Comparison of ENCODE assay signal across 16 cellular contexts in the genomic region with DNA sequence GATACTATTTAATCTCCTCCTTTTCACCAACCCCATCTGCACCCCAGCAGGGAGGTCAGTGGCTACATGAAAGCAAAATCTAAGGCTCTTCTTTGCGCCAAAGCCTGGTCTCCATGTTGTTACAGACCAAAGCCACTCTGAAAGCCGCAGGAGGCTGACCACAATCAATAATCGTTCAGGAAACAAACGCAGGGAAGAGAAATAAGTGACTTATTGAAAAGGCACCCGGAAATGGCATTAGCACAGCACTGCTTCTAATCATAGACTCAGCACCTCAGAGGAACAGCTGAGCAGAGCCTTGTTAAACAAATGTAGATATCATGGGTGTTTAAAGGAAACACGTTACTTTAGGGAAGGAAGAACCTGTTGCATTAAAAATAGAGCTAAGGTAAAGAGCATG.
DNase-seq lines count a peak whose midpoint lies in the region; ATAC-seq lines count a peak whose summit lies in the region.
"Had no signal": no experiment of that assay in that cellular context is flagged by ENCODE, and none has a peak within 500 bp of the region (broad histone marks: within the 10 kb centered on the region; RNA-seq: fewer than 3 reads in every experiment).

No MANE protein-coding gene starts in this region.

- peaks cover 2% of the 10 kb centered on the region for H3K27me3 Mint-ChIP-seq in activated CD8-positive, alpha-beta T cell treated with anti-CD3 and anti-CD28 coated beads, Interleukin-2, amount 10 ng/mL, durations not matched to agents 7 days and 5 days (ENCODE audit: low read depth)

- no CpG with 5 or more reads among the region's 6 CpGs for WGBS in mesendoderm (ENCODE audit: extremely low coverage, insufficient coverage, low lambda C conversion rate)

- no peak overlapping the region for H3K4me3 Mint-ChIP-seq in activated CD8-positive, alpha-beta T cell treated with anti-CD3 and anti-CD28 coated beads, Interleukin-2, amount 10 ng/mL, durations not matched to agents 7 days and 5 days
- H3K4me3 Mint-ChIP-seq: neural crest cell; stimulated activated naive CD8-positive, alpha-beta T cell treated with anti-CD3 and anti-CD28 coated beads, Interleukin-15, amount 100 ng/mL, for 72 hours had no signal

- no peaks in the 10 kb centered on the region for H3K36me3 ChIP-seq in mesendoderm (ENCODE audit: control insufficient read depth, insufficient read depth, low read length)
- H3K36me3 ChIP-seq: esophagus muscularis mucosa had no signal

- no peak overlapping the region for H3K27ac Mint-ChIP-seq in activated CD8-positive, alpha-beta T cell treated with anti-CD3 and anti-CD28 coated beads, Interleukin-2, amount 10 ng/mL, durations not matched to agents 7 days and 5 days
- H3K27ac Mint-ChIP-seq: stimulated activated naive CD8-positive, alpha-beta T cell treated with anti-CD3 and anti-CD28 coated beads, Interleukin-15, amount 100 ng/mL, for 72 hours had no signal

- H2BK5ac ChIP-seq in mesendoderm (ENCODE audit: low read length), result no peak overlapping the region

- H3K27me3 ChIP-seq in mesendoderm (ENCODE audit: insufficient read depth, low read length, poor library complexity), result no peaks in the 10 kb centered on the region

- ATAC-seq in activated CD8-positive, alpha-beta T cell treated with anti-CD3 and anti-CD28 coated beads, Interleukin-2, amount 10 ng/mL, durations not matched to agents 7 days and 5 days, result no peak
- ATAC-seq in GM21367 (IDR thresholded peaks at IDR 0.05; ENCODE audit: unreplicated experiment), result no peak
- ATAC-seq: left lobe of liver; sciatic nerve; stimulated activated naive CD8-positive, alpha-beta T cell treated with anti-CD3 and anti-CD28 coated beads, Interleukin-15, amount 100 ng/mL, for 72 hours had no signal

- DNase-seq in DMS79 (lab: John Stamatoyannopoulos, UW) (peak; percentile 58), KBM-7 (peak; percentile 22), NCI-H748 treated with DMSO at 0.1 percent for 48 hours (lab: John Stamatoyannopoulos, UW) (peak; percentile 5), mesendoderm (peak; percentile 32), DMS 273 treated with DMSO at 0.1 percent for 48 hours (lab: John Stamatoyannopoulos, UW) (no peak)
- DNase-seq in activated CD8-positive, alpha-beta T cell treated with anti-CD3 and anti-CD28 coated beads, Interleukin-2, amount 10 ng/mL, durations not matched to agents 7 days and 5 days, result no peak
- DNase-seq in stimulated activated CD4-positive, alpha-beta T cell treated with anti-CD3 and anti-CD28 coated beads, Interleukin-12 subunit alpha, Interleukin-12 subunit beta, amount 100 ng/mL, for 4 hours, result no peak
- DNase-seq: activated CD4-positive, CD25-positive, alpha-beta regulatory T cell treated with anti-CD3 and anti-CD28 coated beads, Interleukin-2, amount 50 U/mL, for 72 hours; C1 segment of cervical spinal cord; NCI-H1048; stimulated activated naive CD8-positive, alpha-beta T cell treated with anti-CD3 and anti-CD28 coated beads, Interleukin-15, amount 100 ng/mL, for 72 hours had no signal

- H3K36me3 Mint-ChIP-seq in activated CD8-positive, alpha-beta T cell treated with anti-CD3 and anti-CD28 coated beads, Interleukin-2, amount 10 ng/mL, durations not matched to agents 7 days and 5 days (ENCODE audit: low read depth), result no peaks in the 10 kb centered on the region

- no peaks in the 10 kb centered on the region for H3K4me1 ChIP-seq in mesendoderm (ENCODE audit: control insufficient read depth, low read depth, low read length)
- H3K4me1 ChIP-seq: esophagus muscularis mucosa had no signal

- no peak overlapping the region for H3K4ac ChIP-seq in mesendoderm (ENCODE audit: low read depth, low read length)

- H4K8ac ChIP-seq in mesendoderm (ENCODE audit: low read depth, low read length), result no peak overlapping the region

- no peaks in the 10 kb centered on the region for H3K4me1 Mint-ChIP-seq in activated CD8-positive, alpha-beta T cell treated with anti-CD3 and anti-CD28 coated beads, Interleukin-2, amount 10 ng/mL, durations not matched to agents 7 days and 5 days (ENCODE audit: low read depth)
- H3K4me1 Mint-ChIP-seq: stimulated activated naive CD8-positive, alpha-beta T cell treated with anti-CD3 and anti-CD28 coated beads, Interleukin-15, amount 100 ng/mL, for 72 hours had no signal

- CTCF ChIA-PET in activated CD8-positive, alpha-beta T cell treated with anti-CD3 and anti-CD28 coated beads, Interleukin-2, amount 10 ng/mL, durations not matched to agents 7 days and 5 days (lab: Charles Lee), result no interaction called here

- no peak overlapping the region for H3K4me2 ChIP-seq in mesendoderm (ENCODE audit: low read length)

- no peaks in the 10 kb centered on the region for H3K79me1 ChIP-seq in mesendoderm (ENCODE audit: low read length)

- POLR2A ChIA-PET in activated CD8-positive, alpha-beta T cell treated with anti-CD3 and anti-CD28 coated beads, Interleukin-2, amount 10 ng/mL, durations not matched to agents 7 days and 5 days (lab: Charles Lee), result no interaction called here

- in situ Hi-C loops in KBM-7 (cut with MboI; ENCODE audit: low pct_unique_long_range_greater_than_20kb, low sequenced_read_pairs), result no loop called here

- no peaks in the 10 kb centered on the region for H3K79me2 ChIP-seq in mesendoderm (ENCODE audit: control insufficient read depth, insufficient read depth, low read length)

- no peak overlapping the region for H3K56ac ChIP-seq in mesendoderm (ENCODE audit: low read length)

- no peak overlapping the region for H4K5ac ChIP-seq in mesendoderm (ENCODE audit: low read length)

- no peak overlapping the region for H3K18ac ChIP-seq in mesendoderm (ENCODE audit: low read length)

- no peak overlapping the region for H3K23ac ChIP-seq in mesendoderm (ENCODE audit: low read length)

- no peak overlapping the region for H3K9ac ChIP-seq in mesendoderm (ENCODE audit: low read length)

- H3K9me3 Mint-ChIP-seq in activated CD8-positive, alpha-beta T cell treated with anti-CD3 and anti-CD28 coated beads, Interleukin-2, amount 10 ng/mL, durations not matched to agents 7 days and 5 days (ENCODE audit: insufficient read depth), result no peaks in the 10 kb centered on the region
- H3K9me3 Mint-ChIP-seq: neural crest cell; stimulated activated naive CD8-positive, alpha-beta T cell treated with anti-CD3 and anti-CD28 coated beads, Interleukin-15, amount 100 ng/mL, for 72 hours had no signal

- no peak overlapping the region for H2BK120ac ChIP-seq in mesendoderm (ENCODE audit: low read depth, low read length)

- no peak overlapping the region for H3K4me3 ChIP-seq in mesendoderm (ENCODE audit: low read length)
- H3K4me3 ChIP-seq: esophagus muscularis mucosa had no signal

- H2BK15ac ChIP-seq in mesendoderm (replicated peaks; ENCODE audit: low read depth), result no peak overlapping the region

- H3K27ac ChIP-seq in mesendoderm (ENCODE audit: low read depth, low read length), result no peak overlapping the region
- H3K27ac ChIP-seq: esophagus muscularis mucosa had no signal

- H2AK5ac ChIP-seq in mesendoderm (ENCODE audit: low read length), result no peak overlapping the region

Comparison
In these comparisons a context has a peak if more than half of its experiments do, and no peak if none do; other contexts are left out.
1. DNase-seq: peak in DMS79 (single experiment), KBM-7 (single experiment), NCI-H748 treated with DMSO at 0.1 percent for 48 hours (single experiment) and mesendoderm (single experiment); none in activated CD8-positive, alpha-beta T cell treated with anti-CD3 and anti-CD28 coated beads, Interleukin-2, amount 10 ng/mL, durations not matched to agents 7 days and 5 days (single experiment), DMS 273 treated with DMSO at 0.1 percent for 48 hours (single experiment) and stimulated activated CD4-positive, alpha-beta T cell treated with anti-CD3 and anti-CD28 coated beads, Interleukin-12 subunit alpha, Interleukin-12 subunit beta, amount 100 ng/mL, for 4 hours (single experiment).